Comparison of ENCODE assay signal across 1 cellular context in genomic region chr2:48733067-48733503, GRCh38.
TF ChIP-seq lines count a peak whose summit lies in the region.

No MANE protein-coding gene starts in this region.

TF ChIP-seq in HEK293, 187 proteins besides CTCF, POLR2A, EP300 and RAD21 (continued from another document and continues in another):
- TF ChIP-seq ZBTB44 (tag by site-specific recombination; IDR thresholded peaks at IDR 0.05) (peak; percentile 96), ZNF843 (tag by site-specific recombination; IDR thresholded peaks at IDR 0.05) (peak; percentile 97), ZBTB10 (tag by site-specific recombination; IDR thresholded peaks at IDR 0.05) (no peak), GFI1B (tag by site-specific recombination; IDR thresholded peaks at IDR 0.05) (peak; percentile 92), ZNF692 (tag by site-specific recombination; IDR thresholded peaks at IDR 0.05) (no peak), MZF1 (tag by site-specific recombination; IDR thresholded peaks at IDR 0.05; ENCODE audit: borderline replicate concordance) (peak; percentile 69; the same call in 1 of the 2 replicates), ZNF513 (tag by site-specific recombination; IDR thresholded peaks at IDR 0.05) (no peak), ZFP37 (tag by site-specific recombination; IDR thresholded peaks at IDR 0.05) (no peak), ZNF658 (tag by site-specific recombination; IDR thresholded peaks at IDR 0.05) (no peak), ZNF335 (tag by site-specific recombination; conservative IDR thresholded peaks at IDR 0.05) (no peak), ZNF175 (tag by site-specific recombination; IDR thresholded peaks at IDR 0.05) (no peak), FEZF1 (tag by site-specific recombination; IDR thresholded peaks at IDR 0.05) (peak; percentile 97), ZNF239 (tag by site-specific recombination; IDR thresholded peaks at IDR 0.05) (no peak), ZNF791 (tag by site-specific recombination; IDR thresholded peaks at IDR 0.05) (no peak), SCRT2 (tag by site-specific recombination; IDR thresholded peaks at IDR 0.05) (no peak), ZNF37A (tag by site-specific recombination; IDR thresholded peaks at IDR 0.05) (no peak), ZNF639 (tag by site-specific recombination; IDR thresholded peaks at IDR 0.05) (no peak), HOXA7 (CRISPR knock-in tag; IDR thresholded peaks at IDR 0.05; ENCODE audit: borderline replicate concordance) (no peak), ZSCAN5A (tag by site-specific recombination; IDR thresholded peaks at IDR 0.05) (no peak), ZNF707 (tag by site-specific recombination; IDR thresholded peaks at IDR 0.05) (no peak), ZNF645 (tag by site-specific recombination; IDR thresholded peaks at IDR 0.05) (no peak), ZIC2 (tag by site-specific recombination; IDR thresholded peaks at IDR 0.05) (peak; percentile 88), SCRT1 (tag by site-specific recombination; IDR thresholded peaks at IDR 0.05; ENCODE audit: borderline replicate concordance) (peak; percentile 36; the same call in 1 of the 2 replicates), ZNF677 (tag by site-specific recombination; IDR thresholded peaks at IDR 0.05) (no peak), ZNF350 (tag by site-specific recombination; IDR thresholded peaks at IDR 0.05) (no peak), ZNF398 (tag by site-specific recombination; IDR thresholded peaks at IDR 0.05) (no peak), ZNF626 (tag by site-specific recombination; IDR thresholded peaks at IDR 0.05) (no peak), ZNF18 (tag by site-specific recombination; IDR thresholded peaks at IDR 0.05) (peak; percentile 95), ZNF132 (tag by site-specific recombination; IDR thresholded peaks at IDR 0.05; ENCODE audit: borderline replicate concordance) (no peak), ZNF404 (tag by site-specific recombination; IDR thresholded peaks at IDR 0.05) (no peak), ZNF133 (tag by site-specific recombination; IDR thresholded peaks at IDR 0.05) (no peak), BCL11B (tag by site-specific recombination; IDR thresholded peaks at IDR 0.05; ENCODE audit: low read depth) (0 out of 2 replicates have a peak, but pooled peaks have one; percentile 13), OVOL3 (tag by site-specific recombination; IDR thresholded peaks at IDR 0.05) (peak; percentile 61; the same call in 1 of the 2 replicates), ZNF701 (tag by site-specific recombination; IDR thresholded peaks at IDR 0.05) (no peak), ZNF514 (tag by site-specific recombination; IDR thresholded peaks at IDR 0.05) (no peak), GLI4 (tag by site-specific recombination; IDR thresholded peaks at IDR 0.05) (no peak), ZNF585B (tag by site-specific recombination; IDR thresholded peaks at IDR 0.05) (no peak), YY2 (tag by site-specific recombination; IDR thresholded peaks at IDR 0.05) (no peak), ZNF610 (tag by site-specific recombination; IDR thresholded peaks at IDR 0.05; ENCODE audit: borderline replicate concordance) (peak; percentile 84; the same call in 1 of the 2 replicates), ZFHX2 (tag by site-specific recombination; conservative IDR thresholded peaks at IDR 0.05) (no peak), SP7 (tag by site-specific recombination; IDR thresholded peaks at IDR 0.05) (0 out of 2 replicates have a peak, but pooled peaks have one; percentile 39), OSR2 (tag by site-specific recombination; IDR thresholded peaks at IDR 0.05) (peak; percentile 99), MYNN (tag by site-specific recombination; IDR thresholded peaks at IDR 0.05; ENCODE audit: borderline replicate concordance) (no peak), ZNF423 (tag by site-specific recombination; IDR thresholded peaks at IDR 0.05) (peak; percentile 93), KLF8 (tag by site-specific recombination; IDR thresholded peaks at IDR 0.05) (no peak), ZNF155 (tag by site-specific recombination; IDR thresholded peaks at IDR 0.05) (no peak), AEBP2 (tag by site-specific recombination; IDR thresholded peaks at IDR 0.05; ENCODE audit: borderline replicate concordance) (no peak), TRIM28 (IDR thresholded peaks at IDR 0.05; ENCODE audit: borderline replicate concordance, low read length) (peak; percentile 75), KLF1 (tag by site-specific recombination; IDR thresholded peaks at IDR 0.05) (no peak), ZNF596 (tag by site-specific recombination; IDR thresholded peaks at IDR 0.05) (0 out of 2 replicates have a peak, but pooled peaks have one; percentile 12), ZNF629 (tag by site-specific recombination; IDR thresholded peaks at IDR 0.05) (no peak), ZNF302 (tag by site-specific recombination; IDR thresholded peaks at IDR 0.05; ENCODE audit: low read depth) (no peak)
